Comparison of ENCODE assay signal across 11 cellular contexts in genomic region chrX:98481636-98482035, GRCh38.
"Had no signal": no experiment of that assay in that cellular context is flagged by ENCODE, and none has a peak within 500 bp of the region (broad histone marks: within the 10 kb centered on the region; RNA-seq: fewer than 3 reads in every experiment).

No MANE protein-coding gene starts in this region.

- H3K27ac Mint-ChIP-seq: GM23338, H9, HFFc6 had no signal

- H3K27ac ChIP-seq: GM23248 had no signal

- H3K36me3 ChIP-seq: HAP-1 had no signal

- H2AFZ ChIP-seq: GM23248, GM23338 had no signal

- H3K9me3 Mint-ChIP-seq: GM23338, HFFc6 had no signal

- H3K9me3 ChIP-seq: HAP-1 had no signal

- H3K4me3 Mint-ChIP-seq: GM23338, H9, HFFc6 had no signal

- FAIRE-seq: H1, H54 had no signal

- H3K4me3 ChIP-seq: GM23248, GM23338, HAP-1 had no signal

- ATAC-seq: GM23338, HCT116 had no signal

- H3K4me2 ChIP-seq: GM23338 had no signal

- DNase-seq: GM23248, GOT3, H7, H9, HCEC 1CT, HFFc6 had no signal

- H3K9ac ChIP-seq: GM23248 had no signal
